In the genomic region with DNA sequence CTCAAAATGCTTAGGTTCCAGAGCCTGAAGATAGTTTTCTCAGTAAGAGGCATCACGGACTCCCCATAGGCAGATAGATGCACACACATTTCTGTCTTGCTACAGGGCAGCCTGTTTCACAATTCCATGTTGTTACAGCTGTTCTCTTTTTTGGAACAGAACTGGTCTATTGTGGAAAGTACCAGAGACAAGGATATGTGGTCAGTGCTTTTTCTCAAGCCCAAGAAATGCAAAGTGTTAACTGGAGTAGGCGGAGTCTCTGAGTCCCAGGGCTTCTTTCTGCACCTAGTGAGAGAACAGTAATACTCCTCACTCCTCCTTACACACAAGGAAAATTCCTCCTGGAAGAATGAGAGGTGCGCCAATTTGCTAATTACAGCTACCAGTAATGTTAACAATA, we compare ENCODE assay signal across 19 cellular contexts.
A peak's percentile ranks its signal among the peaks of the same experiment; 100 is the strongest.
DNase-seq lines count a peak whose midpoint lies in the region; ATAC-seq and TF ChIP-seq lines count a peak whose summit lies in the region.
"Had no signal": no experiment of that assay in that cellular context is flagged by ENCODE, and none has a peak within 500 bp of the region (broad histone marks: within the 10 kb centered on the region; RNA-seq: fewer than 3 reads in every experiment).

No MANE protein-coding gene starts in this region.

- no peaks in the 10 kb centered on the region for H3K9me3 ChIP-seq in thoracic aorta
- H3K9me3 ChIP-seq: neutrophil, SK-N-SH had no signal

- H3K4me3 ChIP-seq in cardiac fibroblast (replicated peaks in 1 of 2; ENCODE audit: low read depth in 2 of 2, low read length in 2 of 2), result no peak overlapping the region
- peak overlapping the region; percentile 43 for H3K4me3 ChIP-seq in thoracic aorta

- ATAC-seq in thoracic aorta (ENCODE audit: insufficient number of reproducible peaks, low FRiP score, low read depth), result peak; percentile 54
- no peak for ATAC-seq in HG03135 (IDR thresholded peaks at IDR 0.05; ENCODE audit: unreplicated experiment)
- no peak for ATAC-seq in GM19397 (IDR thresholded peaks at IDR 0.05; ENCODE audit: unreplicated experiment)
- ATAC-seq in GM21515 (IDR thresholded peaks at IDR 0.05; ENCODE audit: unreplicated experiment), result no peak
- ATAC-seq: esophagus mucosa had no signal

- H3K27ac ChIP-seq in thoracic aorta, result no peak overlapping the region
- H3K27ac ChIP-seq: neutrophil had no signal

- DNase-seq in cardiac fibroblast (ENCODE audit: low read depth in 2 of 2) (peak; percentile 20 to 69), fibroblast of peridontal ligament (ENCODE audit: extremely low read depth) (peak; percentile 60), medulla oblongata (ENCODE audit: extremely low spot score) (peak; percentile 2), thoracic aorta (ENCODE audit: low spot score) (no peak)
- no peak for DNase-seq in activated CD8-positive, alpha-beta memory T cell treated with anti-CD3 and anti-CD28 coated beads for 24 hours
- DNase-seq: activated CD4-positive, alpha-beta T cell treated with anti-CD3 and anti-CD28 coated beads, Interleukin-2, amount 50 U/mL, for 1 hour; activated T-cell treated with anti-CD3 and anti-CD28 coated beads, Interleukin-2, amount 50 U/mL, for 24 hours; GF-D8; mesenchymal stem cell; MV-4-11; NCI-H2081; NCI-H524 treated with DMSO at 0.1 percent for 48 hours; SK-N-SH; stimulated activated naive CD4-positive, alpha-beta T cell had no signal

- H3K27me3 ChIP-seq in thoracic aorta (replicated peaks; ENCODE audit: insufficient read depth), result no peaks in the 10 kb centered on the region
- H3K27me3 ChIP-seq: neutrophil had no signal

- no peak for TF ChIP-seq CTCF in cardiac fibroblast (IDR thresholded peaks at IDR 0.05; ENCODE audit: low read depth, low read length)
- no peak for TF ChIP-seq CTCF in thoracic aorta (IDR thresholded peaks at IDR 0.05)

- peaks cover 3 to 16% of the 10 kb centered on the region in 2 donors for H3K4me1 ChIP-seq in thoracic aorta (ENCODE audit: control insufficient read depth in 1 of 2, low read depth in 2 of 2)

- H3K36me3 ChIP-seq in thoracic aorta, result no peaks in the 10 kb centered on the region
- H3K36me3 ChIP-seq: neutrophil had no signal

Comparison
In these comparisons a context has a peak if more than half of its experiments do, and no peak if none do; other contexts are left out.
1. DNase-seq: peak in cardiac fibroblast (2 of 2), fibroblast of peridontal ligament (single experiment) and medulla oblongata (single experiment); none in thoracic aorta (single experiment) and activated CD8-positive, alpha-beta memory T cell treated with anti-CD3 and anti-CD28 coated beads for 24 hours (single experiment).